ENCODE assay signal across 14 cellular contexts in the genomic region with DNA sequence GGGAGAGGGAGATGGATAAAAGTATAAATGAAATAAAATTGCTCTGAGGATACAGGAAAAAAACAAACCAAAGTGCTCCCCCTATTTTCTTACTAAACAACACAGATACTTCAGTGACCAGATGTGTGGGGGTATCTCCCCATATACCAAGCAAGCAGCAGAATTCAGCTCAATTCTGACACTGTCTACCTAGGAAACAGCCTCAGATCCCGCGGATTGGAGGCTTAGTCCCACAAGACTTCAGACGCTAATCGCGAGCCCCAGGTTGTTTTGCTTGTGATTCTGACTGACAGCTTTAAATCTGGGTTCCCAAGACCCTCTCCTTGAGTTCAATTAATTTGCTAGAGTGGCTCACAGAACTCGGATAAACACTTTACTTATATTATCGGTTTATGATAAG. TPM values are rescaled to one million over a fixed set of nuclear protein-coding genes. Genes with fewer than 3 reads are reported as not detected.
A peak's percentile ranks its signal among the peaks of the same experiment; 100 is the strongest.
DNase-seq lines count a peak whose midpoint lies in the region; ATAC-seq and TF ChIP-seq lines count a peak whose summit lies in the region.
"Had no signal": no experiment of that assay in that cellular context is flagged by ENCODE, and none has a peak within 500 bp of the region (broad histone marks: within the 10 kb centered on the region; RNA-seq: fewer than 3 reads in every experiment).

No MANE protein-coding gene starts in this region.

- no peak overlapping the region for H3K4ac ChIP-seq in IMR-90 (ENCODE audit: low read depth, low read length)
- no peak overlapping the region for H3K4ac ChIP-seq in mesendoderm (ENCODE audit: low read depth, low read length)
- H3K4ac ChIP-seq in neuronal stem cell (ENCODE audit: low read length) = no peak overlapping the region

- no peak for DNase-seq in IMR-90
- DNase-seq in mesendoderm = no peak
- DNase-seq in neuronal stem cell (ENCODE audit: low spot score) = no peak
- DNase-seq in T-helper 2 cell = no peak
- no peak for DNase-seq in midbrain (lab: John Stamatoyannopoulos, UW)
- no peak for DNase-seq in T-cell
- DNase-seq: activated B cell treated with CpG ODN at 0.5 μM for 24 hours; activated naive CD8-positive, alpha-beta T cell treated with anti-CD3 and anti-CD28 coated beads, Interleukin-2, amount 10 ng/mL, durations not matched to agents 7 days and 5 days; CD4-positive, alpha-beta T cell; H9 had no signal

- TF ChIP-seq RAD21 in IMR-90 (IDR thresholded peaks at IDR 0.05; ENCODE audit: low read length) = no peak

- dilution Hi-C loops in IMR-90 (cut with HindIII; ENCODE audit: low sequenced_read_pairs, unreplicated experiment) = no loop called here

- no peaks in the 10 kb centered on the region for H3K9me3 Mint-ChIP-seq in activated T-helper 17 cell treated with anti-CD3 and anti-CD28 coated beads, Interleukin-2, amount 50 U/mL, for 72 hours
- no peaks in the 10 kb centered on the region for H3K9me3 Mint-ChIP-seq in T-cell
- H3K9me3 Mint-ChIP-seq: activated B cell treated with CpG ODN at 0.5 μM for 24 hours; activated naive CD8-positive, alpha-beta T cell treated with anti-CD3 and anti-CD28 coated beads, Interleukin-2, amount 10 ng/mL, durations not matched to agents 7 days and 5 days; activated T-helper 1 cell treated with anti-CD3 and anti-CD28 coated beads, Interleukin-12 subunit alpha, Interleukin-12 subunit beta, Interleukin-2, Interleukin-4 antibody, amounts not matched to agents 30 ng/mL and 10 ng/mL and 1 ng/mL, durations not matched to agents 14 hours and 24 hours and 36 hours; CD4-positive, alpha-beta T cell; H9 had no signal

- 0 out of 4 replicates have a peak, but pooled peaks cover 0 to 8% of the 10 kb centered on the region in 2 experiments for H3K79me1 ChIP-seq in IMR-90 (ENCODE audit: low read depth in 1 of 2, low read length in 2 of 2)
- no peaks in the 10 kb centered on the region for H3K79me1 ChIP-seq in mesendoderm (ENCODE audit: low read length)
- H3K79me1 ChIP-seq in neuronal stem cell (ENCODE audit: low read depth, low read length) = no peaks in the 10 kb centered on the region

- 100% methylated on average over 1 of the region's 7 CpGs; no CpG with 5 or more reads in 1 of the 2 experiments for WGBS in IMR-90 (ENCODE audit: extremely low coverage in 2 of 2, insufficient read length in 1 of 2), 2 experiments
- no CpG with 5 or more reads among the region's 7 CpGs for WGBS in mesendoderm (ENCODE audit: extremely low coverage, insufficient coverage, low lambda C conversion rate)
- WGBS in neuronal stem cell (ENCODE audit: extremely low coverage in 2 of 2, insufficient read length in 2 of 2, insufficient replicate concordance in 1 of 2), 2 donors = no CpG with 5 or more reads among the region's 7 CpGs

- H2AK5ac ChIP-seq in IMR-90 (ENCODE audit: low read depth, low read length) (no peak overlapping the region), mesendoderm (ENCODE audit: low read length) (no peak overlapping the region), neuronal stem cell (ENCODE audit: low read depth, low read length) (no peak overlapping the region)

- H3K36me3 ChIP-seq in IMR-90 (ENCODE audit: control insufficient read depth, insufficient read depth, low read length) (no peaks in the 10 kb centered on the region), mesendoderm (ENCODE audit: control insufficient read depth, insufficient read depth, low read length) (no peaks in the 10 kb centered on the region), neuronal stem cell (replicated peaks in 1 of 2; ENCODE audit: control insufficient read depth in 2 of 2, insufficient read depth in 2 of 2, low read length in 2 of 2) (no peaks in the 10 kb centered on the region)
- H3K36me3 ChIP-seq: neutrophil had no signal

- H2AK9ac ChIP-seq in IMR-90 (replicated peaks; ENCODE audit: low read depth, low read length, poor library complexity) = no peak overlapping the region

- H2BK12ac ChIP-seq in neuronal stem cell (ENCODE audit: low read length) = no peak overlapping the region

- BruUV-seq in IMR-90 (replicated peaks; lab: Mats Ljungman, UMichigan) = no TSS peak

- peak overlapping the region; percentile 99 for H3K27ac ChIP-seq in 22Rv1
- H3K27ac ChIP-seq in IMR-90 (ENCODE audit: insufficient read depth, low read length) = no peak overlapping the region
- no peak overlapping the region for H3K27ac ChIP-seq in mesendoderm (ENCODE audit: low read depth, low read length)
- H3K27ac ChIP-seq in neuronal stem cell (replicated peaks; ENCODE audit: low read length) = no peak overlapping the region
- H3K27ac ChIP-seq: neutrophil had no signal

- H3K36me3 Mint-ChIP-seq in activated T-helper 17 cell treated with anti-CD3 and anti-CD28 coated beads, Interleukin-2, amount 50 U/mL, for 72 hours (ENCODE audit: low read depth) = no peaks in the 10 kb centered on the region
- no peaks in the 10 kb centered on the region for H3K36me3 Mint-ChIP-seq in T-cell
- H3K36me3 Mint-ChIP-seq: activated naive CD8-positive, alpha-beta T cell treated with anti-CD3 and anti-CD28 coated beads, Interleukin-2, amount 10 ng/mL, durations not matched to agents 7 days and 5 days had no signal

- H3K79me2 ChIP-seq in mesendoderm (ENCODE audit: control insufficient read depth, insufficient read depth, low read length) = no peaks in the 10 kb centered on the region

- H3K14ac ChIP-seq in IMR-90 (replicated peaks; ENCODE audit: low read depth, low read length) = no peak overlapping the region
- H3K14ac ChIP-seq in neuronal stem cell (ENCODE audit: low read length) = no peak overlapping the region

- no peak overlapping the region for H3K4me3 Mint-ChIP-seq in activated T-helper 17 cell treated with anti-CD3 and anti-CD28 coated beads, Interleukin-2, amount 50 U/mL, for 72 hours
- H3K4me3 Mint-ChIP-seq in T-cell = no peak overlapping the region
- H3K4me3 Mint-ChIP-seq: activated B cell treated with CpG ODN at 0.5 μM for 24 hours; activated naive CD8-positive, alpha-beta T cell treated with anti-CD3 and anti-CD28 coated beads, Interleukin-2, amount 10 ng/mL, durations not matched to agents 7 days and 5 days; activated T-helper 1 cell treated with anti-CD3 and anti-CD28 coated beads, Interleukin-12 subunit alpha, Interleukin-12 subunit beta, Interleukin-2, Interleukin-4 antibody, amounts not matched to agents 30 ng/mL and 10 ng/mL and 1 ng/mL, durations not matched to agents 14 hours and 24 hours and 36 hours; CD4-positive, alpha-beta T cell; H9 had no signal

- H3K9ac ChIP-seq in IMR-90 (ENCODE audit: low read depth, low read length) (no peak overlapping the region), mesendoderm (ENCODE audit: low read length) (no peak overlapping the region), neuronal stem cell (ENCODE audit: low read depth, low read length, poor library complexity) (no peak overlapping the region)

- H4K20me1 ChIP-seq in IMR-90 (ENCODE audit: insufficient read depth, low read length) = no peaks in the 10 kb centered on the region; the same call in 1 of the 2 replicates

- no peak overlapping the region for H2BK120ac ChIP-seq in IMR-90 (ENCODE audit: low read depth, low read length)
- no peak overlapping the region for H2BK120ac ChIP-seq in mesendoderm (ENCODE audit: low read depth, low read length)
- no peak overlapping the region for H2BK120ac ChIP-seq in neuronal stem cell (ENCODE audit: low read depth, low read length)

- POLR2A ChIA-PET in IMR-90 (lab: Charles Lee; ENCODE audit: unreplicated experiment) = no interaction called here
- POLR2A ChIA-PET in T-cell (lab: Charles Lee) = interaction anchor here in 1 of 2 donors (0.5 kb wide), 1 partner anchor 327 kb away, joined by 5 read pairs; no protein-coding TSS in a partner anchor

- no peak for TF ChIP-seq CTCF in 22Rv1 (IDR thresholded peaks at IDR 0.05)
- no peak for TF ChIP-seq CTCF in IMR-90 (conservative IDR thresholded peaks at IDR 0.05; ENCODE audit: low read depth, low read length)

- no peaks in the 10 kb centered on the region for H3K27me3 Mint-ChIP-seq in activated T-helper 17 cell treated with anti-CD3 and anti-CD28 coated beads, Interleukin-2, amount 50 U/mL, for 72 hours
- H3K27me3 Mint-ChIP-seq in T-cell = no peaks in the 10 kb centered on the region
- H3K27me3 Mint-ChIP-seq: activated B cell treated with CpG ODN at 0.5 μM for 24 hours; activated naive CD8-positive, alpha-beta T cell treated with anti-CD3 and anti-CD28 coated beads, Interleukin-2, amount 10 ng/mL, durations not matched to agents 7 days and 5 days; CD4-positive, alpha-beta T cell had no signal

- H2BK15ac ChIP-seq in IMR-90 (ENCODE audit: low read depth, low read length) = 0 out of 3 replicates have a peak overlapping the region, but pooled peaks have one; percentile 21
- H2BK15ac ChIP-seq in mesendoderm (replicated peaks; ENCODE audit: low read depth) = no peak overlapping the region
- no peak overlapping the region for H2BK15ac ChIP-seq in neuronal stem cell (ENCODE audit: low read length)

- no peak for ATAC-seq in IMR-90 (ENCODE audit: low read depth)
- ATAC-seq in activated T-helper 17 cell treated with anti-CD3 and anti-CD28 coated beads, Interleukin-2, amount 50 U/mL, for 72 hours (replicated peaks) = no peak
- no peak for ATAC-seq in T-cell (replicated peaks in 1 of 4)

- H4K8ac ChIP-seq in IMR-90 (ENCODE audit: low read depth in 2 of 2, low read length in 2 of 2) (no peak overlapping the region), mesendoderm (ENCODE audit: low read depth, low read length) (no peak overlapping the region), neuronal stem cell (ENCODE audit: low read depth, low read length) (no peak overlapping the region)

- H3K9me3 ChIP-seq in IMR-90 (ENCODE audit: control insufficient read depth, insufficient read depth, low read length) = no peaks in the 10 kb centered on the region
- H3K9me3 ChIP-seq in neuronal stem cell (replicated peaks in 1 of 2; ENCODE audit: control insufficient read depth in 2 of 2, insufficient read depth in 1 of 2, low read depth in 1 of 2, low read length in 2 of 2) = peaks cover 0 to 2% of the 10 kb centered on the region in 2 donors
- H3K9me3 ChIP-seq: neutrophil had no signal

- no peak overlapping the region for H4K5ac ChIP-seq in IMR-90 (ENCODE audit: low read depth, low read length)
- no peak overlapping the region for H4K5ac ChIP-seq in mesendoderm (ENCODE audit: low read length)

- no peak overlapping the region for H2BK20ac ChIP-seq in IMR-90 (ENCODE audit: low read depth, low read length)

- H3K4me1 Mint-ChIP-seq in activated T-helper 17 cell treated with anti-CD3 and anti-CD28 coated beads, Interleukin-2, amount 50 U/mL, for 72 hours = peaks cover 7% of the 10 kb centered on the region
- no peaks in the 10 kb centered on the region for H3K4me1 Mint-ChIP-seq in T-cell
- H3K4me1 Mint-ChIP-seq: activated B cell treated with CpG ODN at 0.5 μM for 24 hours; activated naive CD8-positive, alpha-beta T cell treated with anti-CD3 and anti-CD28 coated beads, Interleukin-2, amount 10 ng/mL, durations not matched to agents 7 days and 5 days had no signal

- H3K27me3 ChIP-seq in IMR-90 (ENCODE audit: control insufficient read depth, insufficient read depth, low read length) (no peaks in the 10 kb centered on the region), mesendoderm (ENCODE audit: insufficient read depth, low read length, poor library complexity) (no peaks in the 10 kb centered on the region), neuronal stem cell (ENCODE audit: control insufficient read depth in 3 of 3, insufficient read depth in 3 of 3, low read depth in 1 of 3, low read length in 3 of 3) (no peaks in the 10 kb centered on the region)
- H3K27me3 ChIP-seq: neutrophil had no signal

- H2BK5ac ChIP-seq in IMR-90 (ENCODE audit: low read depth, low read length, poor library complexity, severe bottlenecking) = no peak overlapping the region
- no peak overlapping the region for H2BK5ac ChIP-seq in mesendoderm (ENCODE audit: low read length)
- H2BK5ac ChIP-seq in neuronal stem cell (ENCODE audit: low read length) = no peak overlapping the region

- H3K18ac ChIP-seq in IMR-90 (ENCODE audit: low read depth, low read length) (no peak overlapping the region), mesendoderm (ENCODE audit: low read length) (no peak overlapping the region), neuronal stem cell (ENCODE audit: low read length) (no peak overlapping the region)

- H3K4me3 ChIP-seq in IMR-90 (ENCODE audit: insufficient read depth, low read depth, low read length) = no peak overlapping the region
- H3K4me3 ChIP-seq in mesendoderm (ENCODE audit: low read length) = no peak overlapping the region
- H3K4me3 ChIP-seq in neuronal stem cell (ENCODE audit: low read length in 2 of 2) = no peak overlapping the region

- H3K4me1 ChIP-seq in IMR-90 (ENCODE audit: control insufficient read depth, insufficient read depth, low read length) = peaks cover 22% of the 10 kb centered on the region
- H3K4me1 ChIP-seq in mesendoderm (ENCODE audit: control insufficient read depth, low read depth, low read length) = peaks cover 7% of the 10 kb centered on the region
- H3K4me1 ChIP-seq in neuronal stem cell (ENCODE audit: control insufficient read depth in 2 of 2, insufficient read depth in 1 of 2, low read depth in 1 of 2, low read length in 2 of 2) = peaks cover 8 to 17% of the 10 kb centered on the region in 2 donors

- intact Hi-C loops in IMR-90 (cut with micrococcal nuclease) = no loop called here

- H2AFZ ChIP-seq in IMR-90 (replicated peaks; ENCODE audit: low read length, poor library complexity) = no peak overlapping the region
- H2AFZ ChIP-seq in neuronal stem cell (ENCODE audit: low read length) = no peak overlapping the region

- H3K23ac ChIP-seq in IMR-90 (ENCODE audit: low read depth, low read length) = no peak overlapping the region
- H3K23ac ChIP-seq in mesendoderm (ENCODE audit: low read length) = no peak overlapping the region
- no peak overlapping the region for H3K23ac ChIP-seq in neuronal stem cell (ENCODE audit: low read depth, low read length, poor library complexity)

- no peak overlapping the region for H4K91ac ChIP-seq in IMR-90 (ENCODE audit: insufficient read depth, low read depth, low read length)
- no peak overlapping the region for H4K91ac ChIP-seq in neuronal stem cell (ENCODE audit: low read depth, low read length, poor library complexity)

- CTCF ChIA-PET in IMR-90 (lab: Yijun Ruan, JAX) (no interaction called here), T-cell (lab: Charles Lee) (interaction anchor here in 1 of 2 donors (0.9 kb wide), 1 partner anchor 158 kb away, joined by 3 read pairs; no protein-coding TSS in a partner anchor)

- in situ Hi-C loops in IMR-90 (cut with MboI; ENCODE audit: low sequenced_read_pairs) = no loop called here

- H3K27ac Mint-ChIP-seq in activated T-helper 17 cell treated with anti-CD3 and anti-CD28 coated beads, Interleukin-2, amount 50 U/mL, for 72 hours = peak overlapping the region; percentile 31
- no peak overlapping the region for H3K27ac Mint-ChIP-seq in T-cell
- H3K27ac Mint-ChIP-seq: activated B cell treated with CpG ODN at 0.5 μM for 24 hours; activated naive CD8-positive, alpha-beta T cell treated with anti-CD3 and anti-CD28 coated beads, Interleukin-2, amount 10 ng/mL, durations not matched to agents 7 days and 5 days; activated T-helper 1 cell treated with anti-CD3 and anti-CD28 coated beads, Interleukin-12 subunit alpha, Interleukin-12 subunit beta, Interleukin-2, Interleukin-4 antibody, amounts not matched to agents 30 ng/mL and 10 ng/mL and 1 ng/mL, durations not matched to agents 14 hours and 24 hours and 36 hours; CD4-positive, alpha-beta T cell had no signal

- no peak for TF ChIP-seq POLR2A in IMR-90 (IDR thresholded peaks at IDR 0.05; ENCODE audit: low read depth, low read length)

- H3K4me2 ChIP-seq in IMR-90 (ENCODE audit: low read depth, low read length) (no peak overlapping the region), mesendoderm (ENCODE audit: low read length) (no peak overlapping the region), neuronal stem cell (ENCODE audit: insufficient read depth, low read length, poor library complexity, severe bottlenecking) (no peak overlapping the region)

- H3K9me1 ChIP-seq in IMR-90 (ENCODE audit: insufficient read depth, low read length) = peaks cover 27% of the 10 kb centered on the region

- H3K56ac ChIP-seq in IMR-90 (ENCODE audit: extremely low read depth, insufficient read depth, low read length) = no peak overlapping the region
- peak overlapping the region; percentile 27 for H3K56ac ChIP-seq in mesendoderm (ENCODE audit: low read length)

RNA-seq across cellular contexts. Expression of gene NFKBIA, which starts 17.3 kb away (rescaled TPM):
- total RNA-seq in IMR-90 (2012; rRNA removed) (97.1 and 102 TPM in 2 replicates), T-cell (1,000 to 10,000 TPM in 2 of 5 donors, 100 to 1,000 TPM in 3; 129 to 1,245 (median 169) TPM)
- polyA plus RNA-seq in IMR-90 (2012; rRNA removed) = 71.1 and 76.5 TPM in 2 replicates
- polyA plus RNA-seq in IMR-90 (2012; cell fraction: cytosol; rRNA removed) = 88.2 and 125 TPM in 2 replicates
- 272 and 345 TPM in 2 replicates for polyA plus RNA-seq in IMR-90 (2012; cell fraction: nucleus; rRNA removed; ENCODE audit: low replicate concordance)
- 100 to 1,000 TPM; 299 to 554 TPM for total RNA-seq in activated T-helper 17 cell treated with anti-CD3 and anti-CD28 coated beads, Interleukin-2, amount 50 U/mL, for 72 hours
- 49.3 TPM for polyA plus RNA-seq in mesendoderm (2013, experiment 1 of 2)
- polyA plus RNA-seq in mesendoderm (2013, experiment 2 of 2) = 45.6 TPM
- polyA plus RNA-seq in neuronal stem cell (2013, experiment 1 of 2) = 18.9 TPM
- polyA plus RNA-seq in neuronal stem cell (2013, experiment 2 of 2) = 19.1 TPM
